ENCODE assay signal across 8 cellular contexts in genomic region chr18:49814147-49814499, GRCh38. TPM values are rescaled to one million over a fixed set of nuclear protein-coding genes. Genes with fewer than 3 reads are reported as not detected.
DNase-seq lines count a peak whose midpoint lies in the region; ATAC-seq and TF ChIP-seq lines count a peak whose summit lies in the region.

No MANE protein-coding gene starts in this region.

- peak overlapping the region; percentile 71 for H3K9ac ChIP-seq in MM.1S (ENCODE audit: low read length)

- peaks cover 14% of the 10 kb centered on the region for H3F3A ChIP-seq in MM.1S (ENCODE audit: insufficient read depth, low read length)

- H2AFZ ChIP-seq in MM.1S (ENCODE audit: low read length) = peak overlapping the region; percentile 87

- peaks cover 14% of the 10 kb centered on the region for H3K4me1 ChIP-seq in MM.1S (ENCODE audit: low read length)
- H3K4me1 ChIP-seq in effector memory CD4-positive, alpha-beta T cell (ENCODE audit: control insufficient read depth, insufficient read depth, low read length, poor library complexity, severe bottlenecking) = peaks cover 18% of the 10 kb centered on the region

- H3K9me3 ChIP-seq in MM.1S (replicated peaks; ENCODE audit: insufficient read depth, low read length) = no peaks in the 10 kb centered on the region
- no peaks in the 10 kb centered on the region for H3K9me3 ChIP-seq in effector memory CD4-positive, alpha-beta T cell (ENCODE audit: control insufficient read depth, low read length)

- H3K4me3 ChIP-seq in H7 (ENCODE audit: insufficient read depth, low read depth, low read length) (peak overlapping the region; percentile 78), MM.1S (ENCODE audit: low read length) (peak overlapping the region; percentile 89)
- H3K4me3 ChIP-seq in effector memory CD4-positive, alpha-beta T cell (ENCODE audit: insufficient read depth, low read depth, low read length, poor library complexity, severe bottlenecking) = peak overlapping the region; percentile 74

- peak overlapping the region; percentile 97 for H3K4me2 ChIP-seq in MM.1S (ENCODE audit: low read depth, low read length)

- ATAC-seq in stimulated activated memory B cell treated with anti-CD40 and anti-IgM and Interleukin-4, amounts not matched to agents 10 μg/mL and 1 μg/mL and 100 μg/mL, for 72 hours = peak; percentile 52
- ATAC-seq in HG03469 (IDR thresholded peaks at IDR 0.05; ENCODE audit: unreplicated experiment) = no peak

- H3K27ac ChIP-seq in MM.1S (ENCODE audit: low read length) = peak overlapping the region; percentile 33; the same call in 1 of the 2 replicates
- H3K27ac ChIP-seq in effector memory CD4-positive, alpha-beta T cell (ENCODE audit: insufficient read depth, low read length, poor library complexity, severe bottlenecking) = peak overlapping the region; percentile 83

- H3K36me3 ChIP-seq in H7 (replicated peaks; ENCODE audit: control insufficient read depth, insufficient read depth, low read length) (peaks cover 1% of the 10 kb centered on the region; the same call in 1 of the 2 replicates), MM.1S (replicated peaks; ENCODE audit: insufficient read depth, low read length) (no peaks in the 10 kb centered on the region)
- no peaks in the 10 kb centered on the region for H3K36me3 ChIP-seq in effector memory CD4-positive, alpha-beta T cell (ENCODE audit: control insufficient read depth, insufficient read depth, low read length)

- peak overlapping the region; percentile 98 for H3K27ac Mint-ChIP-seq in mesothelial cell of epicardium
- peak overlapping the region; percentile 89 for H3K27ac Mint-ChIP-seq in stimulated activated memory B cell treated with anti-CD40 and anti-IgM and Interleukin-4, amounts not matched to agents 10 μg/mL and 1 μg/mL and 100 μg/mL, for 72 hours

- TF ChIP-seq CTCF in MM.1S (IDR thresholded peaks at IDR 0.05; ENCODE audit: low read length) (no peak), mesothelial cell of epicardium (IDR thresholded peaks at IDR 0.05; ENCODE audit: unreplicated experiment) (no peak)

- peaks cover 44% of the 10 kb centered on the region for H3K79me2 ChIP-seq in MM.1S (ENCODE audit: low read length)

- H3K27me3 ChIP-seq in H7 (ENCODE audit: control insufficient read depth, insufficient read depth, low read length) = no peaks in the 10 kb centered on the region; the same call in 1 of the 2 replicates
- H3K27me3 ChIP-seq in MM.1S (replicated peaks; ENCODE audit: insufficient read depth, low read length) = no peaks in the 10 kb centered on the region
- H3K27me3 ChIP-seq in effector memory CD4-positive, alpha-beta T cell (replicated peaks; ENCODE audit: control insufficient read depth, insufficient read depth, low read length, poor library complexity, severe bottlenecking) = no peaks in the 10 kb centered on the region

- H3K9me3 Mint-ChIP-seq in mesothelial cell of epicardium = peaks cover 14% of the 10 kb centered on the region
- no peaks in the 10 kb centered on the region for H3K9me3 Mint-ChIP-seq in stimulated activated memory B cell treated with anti-CD40 and anti-IgM and Interleukin-4, amounts not matched to agents 10 μg/mL and 1 μg/mL and 100 μg/mL, for 72 hours

- H3K27me3 Mint-ChIP-seq in mesothelial cell of epicardium (ENCODE audit: low read depth) = no peaks in the 10 kb centered on the region
- H3K27me3 Mint-ChIP-seq in stimulated activated memory B cell treated with anti-CD40 and anti-IgM and Interleukin-4, amounts not matched to agents 10 μg/mL and 1 μg/mL and 100 μg/mL, for 72 hours = no peaks in the 10 kb centered on the region

- no peaks in the 10 kb centered on the region for H3K9me2 ChIP-seq in MM.1S (replicated peaks; ENCODE audit: insufficient read depth, low read length)

- H3K36me3 Mint-ChIP-seq in mesothelial cell of epicardium = peaks cover 17% of the 10 kb centered on the region
- peaks cover 22% of the 10 kb centered on the region for H3K36me3 Mint-ChIP-seq in stimulated activated memory B cell treated with anti-CD40 and anti-IgM and Interleukin-4, amounts not matched to agents 10 μg/mL and 1 μg/mL and 100 μg/mL, for 72 hours

- H3K4me1 Mint-ChIP-seq in mesothelial cell of epicardium = peaks cover 26% of the 10 kb centered on the region
- peaks cover 24% of the 10 kb centered on the region for H3K4me1 Mint-ChIP-seq in stimulated activated memory B cell treated with anti-CD40 and anti-IgM and Interleukin-4, amounts not matched to agents 10 μg/mL and 1 μg/mL and 100 μg/mL, for 72 hours

- no peaks in the 10 kb centered on the region for H4K20me1 ChIP-seq in MM.1S (ENCODE audit: insufficient read depth, low read length)

- H3K4me3 Mint-ChIP-seq in mesothelial cell of epicardium = peak overlapping the region; percentile 92
- peak overlapping the region; percentile 88 for H3K4me3 Mint-ChIP-seq in stimulated activated memory B cell treated with anti-CD40 and anti-IgM and Interleukin-4, amounts not matched to agents 10 μg/mL and 1 μg/mL and 100 μg/mL, for 72 hours

- peak; percentile 23 for DNase-seq in GF-D8 (lab: John Stamatoyannopoulos, UW)
- DNase-seq in H7 = peak; percentile 77
- peak; percentile 41 for DNase-seq in MM.1S
- peak; percentile 69 for DNase-seq in activated CD4-positive, CD25-positive, alpha-beta regulatory T cell treated with anti-CD3 and anti-CD28 coated beads, Interleukin-2, amount 50 U/mL, for 72 hours
- peak in 1 of 3 donors; percentile 22 for DNase-seq in effector memory CD4-positive, alpha-beta T cell
- DNase-seq in mesothelial cell of epicardium (ENCODE audit: low spot score in 2 of 2, unreplicated experiment in 2 of 2) = peak in 1 of 2 experiments; percentile 32

RNA-seq across cellular contexts. Expression of gene ACAA2, which starts 0.8 kb away (rescaled TPM):
- total RNA-seq in H7 (2014; rRNA removed; shearing (Covaris generic)) = 112 and 123 TPM in 2 replicates
- 55.6 to 57.2 TPM (median 56.1 TPM) in 3 replicates for total RNA-seq in mesothelial cell of epicardium
